ENCODE assay signal across 9 cellular contexts in the genomic region with DNA sequence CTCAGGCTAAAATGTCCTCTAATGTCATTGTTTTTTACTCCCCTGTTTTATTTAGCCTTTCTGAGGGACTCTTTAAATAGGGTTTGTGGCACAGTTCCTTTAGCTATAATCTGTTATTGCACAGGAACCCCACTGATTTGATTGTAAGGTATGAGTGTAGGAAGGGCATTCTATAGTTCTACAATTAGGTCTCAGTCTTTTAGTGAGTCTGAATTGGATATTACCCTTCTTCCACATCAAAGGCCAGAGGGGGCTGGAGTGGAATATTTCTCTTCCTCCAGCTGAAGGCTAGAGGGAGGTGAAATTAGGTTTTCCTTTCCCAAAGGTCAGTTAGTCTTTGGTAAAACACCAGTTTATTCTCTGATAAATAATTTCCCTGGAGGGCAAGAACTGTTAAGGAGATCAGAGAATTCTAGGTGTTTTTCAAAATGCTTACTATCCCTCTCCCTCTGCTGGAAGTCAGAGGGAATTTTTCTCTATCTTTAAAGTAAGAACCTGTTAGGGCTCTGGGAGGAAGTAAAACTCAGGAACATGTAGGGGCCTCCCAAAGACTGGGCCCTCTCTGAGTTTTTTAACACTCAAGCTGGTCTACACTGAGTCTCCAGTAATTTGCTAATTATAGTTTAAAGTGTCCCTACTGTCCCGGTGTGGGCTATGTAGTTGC.
DNase-seq lines count a peak whose midpoint lies in the region; ATAC-seq and TF ChIP-seq lines count a peak whose summit lies in the region.
"Had no signal": no experiment of that assay in that cellular context is flagged by ENCODE, and none has a peak within 500 bp of the region (broad histone marks: within the 10 kb centered on the region; RNA-seq: fewer than 3 reads in every experiment).

No MANE protein-coding gene starts in this region.

- ATAC-seq in GM21737 (IDR thresholded peaks at IDR 0.05; ENCODE audit: unreplicated experiment): no peak

- H3K4me3 Mint-ChIP-seq in mesothelial cell of epicardium: no peak overlapping the region
- H3K4me3 Mint-ChIP-seq: central memory CD8-positive, alpha-beta T cell had no signal

- H3K4me3 ChIP-seq in LNCaP clone FGC (ENCODE audit: low read depth, low read length) (no peak overlapping the region), breast epithelium (no peak overlapping the region)

- H3K36me3 ChIP-seq in breast epithelium: no peaks in the 10 kb centered on the region

- H3K27me3 Mint-ChIP-seq in mesothelial cell of epicardium (ENCODE audit: low read depth): no peaks in the 10 kb centered on the region
- H3K27me3 Mint-ChIP-seq: central memory CD8-positive, alpha-beta T cell had no signal

- H3K9me3 Mint-ChIP-seq in mesothelial cell of epicardium: peaks cover 12% of the 10 kb centered on the region

- TF ChIP-seq POLR2A in breast epithelium (IDR thresholded peaks at IDR 0.05): no peak

- no peaks in the 10 kb centered on the region for H3K27me3 ChIP-seq in breast epithelium

- H3K36me3 Mint-ChIP-seq in mesothelial cell of epicardium: no peaks in the 10 kb centered on the region

- H3K27ac ChIP-seq in breast epithelium: no peak overlapping the region

- H3K27ac Mint-ChIP-seq in mesothelial cell of epicardium: no peak overlapping the region

- H3K9me3 ChIP-seq in breast epithelium: no peaks in the 10 kb centered on the region

- TF ChIP-seq CTCF in LNCaP clone FGC (IDR thresholded peaks at IDR 0.05; ENCODE audit: control insufficient read depth, extremely low read depth, insufficient read depth) (peak; percentile 36), breast epithelium (IDR thresholded peaks at IDR 0.05) (peak in 2 of 3 donors; percentile 30 to 32), mesothelial cell of epicardium (IDR thresholded peaks at IDR 0.05; ENCODE audit: unreplicated experiment) (peak; percentile 71)

- no peaks in the 10 kb centered on the region for H3K4me1 ChIP-seq in breast epithelium

- peaks cover 2% of the 10 kb centered on the region for H3K4me1 Mint-ChIP-seq in mesothelial cell of epicardium
- H3K4me1 Mint-ChIP-seq: central memory CD8-positive, alpha-beta T cell had no signal

- intact Hi-C loops in breast epithelium (cut with DNase I; ENCODE audit: low total_unique reads): no loop called here

- DNase-seq in DMS53 (lab: John Stamatoyannopoulos, UW) (peak; percentile 78), LNCaP clone FGC (ENCODE audit: low read depth) (no peak), breast epithelium (ENCODE audit: low spot score in 2 of 2) (no peak), mesothelial cell of epicardium (ENCODE audit: low spot score in 2 of 2, unreplicated experiment in 2 of 2) (no peak), NCI-H1048 (lab: John Stamatoyannopoulos, UW) (no peak), putamen (ENCODE audit: low spot score) (no peak), NCI-H2196 treated with DMSO at 0.1 percent for 48 hours (lab: John Stamatoyannopoulos, UW; ENCODE audit: unreplicated experiment) (no peak)
